20 cellular contexts compared by ENCODE assay signal in genomic region chr12:9349888-9350885, GRCh38.
DNase-seq lines count a peak whose midpoint lies in the region; ATAC-seq and TF ChIP-seq lines count a peak whose summit lies in the region.
"Had no signal": no experiment of that assay in that cellular context is flagged by ENCODE, and none has a peak within 500 bp of the region (broad histone marks: within the 10 kb centered on the region; RNA-seq: fewer than 3 reads in every experiment).

No MANE protein-coding gene starts in this region.

- no peak overlapping the region for H3K4me3 ChIP-seq in esophagus muscularis mucosa
- H3K4me3 ChIP-seq: suprapubic skin, vagina had no signal

- no peaks in the 10 kb centered on the region for H3K36me3 ChIP-seq in esophagus muscularis mucosa
- H3K36me3 ChIP-seq: suprapubic skin, vagina had no signal

- H3K9me3 ChIP-seq in esophagus muscularis mucosa = peaks cover 0 to 22% (median 19%) of the 10 kb centered on the region in 4 donors
- H3K9me3 ChIP-seq: SK-N-SH had no signal

- peaks cover 0 to 25% (median 19%) of the 10 kb centered on the region in 4 donors for H3K4me1 ChIP-seq in esophagus muscularis mucosa

- no peak for TF ChIP-seq POLR2A in esophagus muscularis mucosa (IDR thresholded peaks at IDR 0.05; ENCODE audit: low read depth)

- ATAC-seq in sciatic nerve = peak; percentile 73
- no peak for ATAC-seq in GM19455 (IDR thresholded peaks at IDR 0.05; ENCODE audit: unreplicated experiment)
- no peak for ATAC-seq in GM18873 (IDR thresholded peaks at IDR 0.05; ENCODE audit: low FRiP score, unreplicated experiment)
- ATAC-seq: left lobe of liver, WTC11 had no signal

- DNase-seq in NCI-H748 (lab: John Stamatoyannopoulos, UW; ENCODE audit: unreplicated experiment) = peak; percentile 43
- no peak for DNase-seq in NCI-H748 treated with DMSO at 0.1 percent for 48 hours (lab: John Stamatoyannopoulos, UW)
- DNase-seq in M059J (ENCODE audit: low read depth) = peak; percentile 69
- no peak for DNase-seq in esophagus muscularis mucosa (ENCODE audit: extremely low spot score)
- no peak for DNase-seq in sciatic nerve (ENCODE audit: low spot score)
- no peak for DNase-seq in mesenteric fat pad (ENCODE audit: low spot score)
- DNase-seq: 8988T; activated CD4-positive, alpha-beta T cell treated with anti-CD3 and anti-CD28 coated beads, Interleukin-2, amount 50 U/mL, for 4 hours; activated gamma-delta T cell; effector CD4-positive, alpha-beta T cell; GF-D8; NCI-H1105 treated with DMSO at 0.1 percent for 48 hours; SK-N-SH had no signal

- no peak for TF ChIP-seq EP300 in esophagus muscularis mucosa (IDR thresholded peaks at IDR 0.05)

- intact Hi-C loops in esophagus muscularis mucosa (cut with DNase I) = no loop called here
- intact Hi-C loops in sciatic nerve (cut with DNase I) = no loop called here

- WGBS in esophagus muscularis mucosa = 48% methylated on average over 16 of the region's 16 CpGs

- H3K27ac ChIP-seq in esophagus muscularis mucosa (replicated peaks in 1 of 4) = peak overlapping the region; percentile 61 to 81 (median 70)
- H3K27ac ChIP-seq: KMS-11, suprapubic skin, vagina had no signal

- no peak for TF ChIP-seq CTCF in esophagus muscularis mucosa (IDR thresholded peaks at IDR 0.05)

- no peaks in the 10 kb centered on the region for H3K27me3 ChIP-seq in esophagus muscularis mucosa
- H3K27me3 ChIP-seq: suprapubic skin, vagina had no signal

Comparison
In these comparisons a context has a peak if more than half of its experiments do, and no peak if none do; other contexts are left out.
1. DNase-seq: peak in NCI-H748 (single experiment) and M059J (single experiment); none in NCI-H748 treated with DMSO at 0.1 percent for 48 hours (single experiment), esophagus muscularis mucosa (single experiment), sciatic nerve (single experiment) and mesenteric fat pad (single experiment).